ENCODE assay signal across 8 cellular contexts in genomic region chr14:34981743-34982420, GRCh38. TPM values are rescaled to one million over a fixed set of nuclear protein-coding genes. Genes with fewer than 3 reads are reported as not detected.
DNase-seq lines count a peak whose midpoint lies in the region; ATAC-seq and TF ChIP-seq lines count a peak whose summit lies in the region.

No MANE protein-coding gene starts in this region.

- H3K27me3 ChIP-seq in SK-N-SH (ENCODE audit: insufficient read depth) (no peaks in the 10 kb centered on the region), breast epithelium (no peaks in the 10 kb centered on the region)

- H3K9ac ChIP-seq in SK-N-SH = peak overlapping the region; percentile 95

- H3K27ac ChIP-seq in SK-N-SH (ENCODE audit: low read depth in 2 of 2, low read length in 1 of 2) = peak overlapping the region; percentile 98 to 100
- H3K27ac ChIP-seq in breast epithelium = peak overlapping the region; percentile 92 to 95

- peak; percentile 50 for TF ChIP-seq CTCF in SK-N-SH (IDR thresholded peaks at IDR 0.05)
- peak in 2 of 3 donors; percentile 4 to 39 for TF ChIP-seq CTCF in breast epithelium (IDR thresholded peaks at IDR 0.05)

- TF ChIP-seq RAD21 in SK-N-SH (IDR thresholded peaks at IDR 0.05; ENCODE audit: low read length) = no peak

- ATAC-seq in Right ventricle myocardium inferior (peak; percentile 11), HG03196 (IDR thresholded peaks at IDR 0.05; ENCODE audit: unreplicated experiment) (peak; percentile 18)

- CTCF ChIA-PET in SK-N-SH (lab: Yijun Ruan, JAX) = interaction anchor here (0.5 to 2.3 kb wide), 10 partner anchors 11 to 1209 kb away, joined by 3 to 7 read pairs (median 4); partner anchors contain the start of gene BAZ1A

- H3K9me2 ChIP-seq in SK-N-SH = no peaks in the 10 kb centered on the region

- peak overlapping the region; percentile 89 for H3K4me2 ChIP-seq in SK-N-SH

- WGBS in SK-N-SH (ENCODE audit: low lambda C conversion rate) = under 1% methylated on average over 17 of the region's 17 CpGs

- H4K20me1 ChIP-seq in SK-N-SH (ENCODE audit: insufficient read depth) = peaks cover 16% of the 10 kb centered on the region; the same call in 1 of the 2 replicates

- no peak for TF ChIP-seq EP300 in SK-N-SH (IDR thresholded peaks at IDR 0.05; ENCODE audit: borderline replicate concordance in 1 of 2, low read depth in 1 of 2, low read length in 1 of 2)

- H3K79me2 ChIP-seq in SK-N-SH (ENCODE audit: insufficient read depth) = peaks cover 83% of the 10 kb centered on the region

- H3K9me3 ChIP-seq in SK-N-SH (no peaks in the 10 kb centered on the region), breast epithelium (no peaks in the 10 kb centered on the region)

- intact Hi-C loops in Right ventricle myocardium inferior (cut with DNase I) = loop anchor here (1.0 to 10.0 kb wide), 3 partner anchors 64 to 433 kb away; partner anchors contain the start of genes BAZ1A and FAM177A1
- intact Hi-C loops in cardiac septum (cut with DNase I) = loop anchor here (2.0 kb wide), 2 partner anchors 107 to 141 kb away; partner anchors contain the start of genes BAZ1A and PRORP
- intact Hi-C loops in breast epithelium (cut with DNase I; ENCODE audit: low total_unique reads) = no loop called here

- no peak for DNase-seq in Right ventricle myocardium inferior (ENCODE audit: missing footprints)
- no peak for DNase-seq in cardiac septum (ENCODE audit: low spot score)
- DNase-seq in SK-N-SH = peak; percentile 22
- peak in 1 of 2 donors; percentile 20 for DNase-seq in breast epithelium (ENCODE audit: low spot score in 2 of 2)
- peak; percentile 77 for DNase-seq in left kidney (ENCODE audit: low read depth, low spot score)
- peak in 2 of 3 donors; percentile 8 to 20 for DNase-seq in stimulated activated CD4-positive, alpha-beta T cell treated with anti-CD3 and anti-CD28 coated beads, TNF-alpha, amount 100 ng/mL, for 48 hours (ENCODE audit: low read depth in 3 of 3)
- DNase-seq in HuH-7 (ENCODE audit: low spot score) = no peak

- H3K36me3 ChIP-seq in SK-N-SH (replicated peaks in 1 of 2; ENCODE audit: control insufficient read depth in 1 of 2, insufficient read depth in 2 of 2, low read length in 1 of 2) (peaks cover 0 to 3% of the 10 kb centered on the region in 2 experiments), breast epithelium (no peaks in the 10 kb centered on the region)

- H3K4me3 ChIP-seq in SK-N-SH (ENCODE audit: low read depth in 2 of 2, low read length in 1 of 2) (peak overlapping the region; percentile 72 to 83), breast epithelium (peak overlapping the region; percentile 64 to 85 (median 80))

- peaks cover 22% of the 10 kb centered on the region for H3F3A ChIP-seq in SK-N-SH (replicated peaks; ENCODE audit: insufficient read depth)

- H2AFZ ChIP-seq in SK-N-SH (ENCODE audit: low read depth) = peak overlapping the region; percentile 84

- H3K4me1 ChIP-seq in SK-N-SH (ENCODE audit: control insufficient read depth in 1 of 2, insufficient read depth in 2 of 2, low read depth in 1 of 2, low read length in 1 of 2) (peaks cover 7 to 14% of the 10 kb centered on the region in 2 experiments), breast epithelium (peaks cover 0 to 15% of the 10 kb centered on the region in 2 donors)

- POLR2A ChIA-PET in SK-N-SH (lab: Yijun Ruan, JAX) = interaction anchor here (1.3 to 2.7 kb wide), 3 partner anchors 65 to 844 kb away, joined by 3 to 18 read pairs (median 9); partner anchors contain the start of genes BAZ1A, BRMS1L and FAM177A1

- no peak for TF ChIP-seq POLR2A in breast epithelium (IDR thresholded peaks at IDR 0.05)

TF ChIP-seq in SK-N-SH, 30 proteins besides CTCF, POLR2A, EP300 and RAD21:
- no peak for TF ChIP-seq RCOR1 (IDR thresholded peaks at IDR 0.05; ENCODE audit: low read length)
- TF ChIP-seq ELF1 (IDR thresholded peaks at IDR 0.05) = 0 out of 2 replicates have a peak, but pooled peaks have one; percentile 11
- TF ChIP-seq MXI1 (IDR thresholded peaks at IDR 0.05; ENCODE audit: low read depth, low read length) = no peak

RNA-seq across cellular contexts. Expression of gene SRP54, which starts 0.9 kb away (rescaled TPM):
- 29.6 TPM for total RNA-seq in Right ventricle myocardium inferior
- 33.9 TPM for total RNA-seq in cardiac septum
- polyA plus RNA-seq in SK-N-SH (2012; rRNA removed) = 31.6 and 39.5 TPM in 2 replicates
- 38.2 and 50.5 TPM in 2 replicates for polyA plus RNA-seq in SK-N-SH (2012; cell fraction: cytosol; rRNA removed)
- 38.8 and 56.5 TPM in 2 replicates for polyA plus RNA-seq in SK-N-SH (2012; cell fraction: nucleus; rRNA removed)
- total RNA-seq in breast epithelium = 10 to 100 TPM; 35.5 to 68.1 (median 62.6) TPM

Comparison
In these comparisons a context has a peak if more than half of its experiments do, and no peak if none do; other contexts are left out.
1. DNase-seq: peak in SK-N-SH (single experiment), left kidney (single experiment) and stimulated activated CD4-positive, alpha-beta T cell treated with anti-CD3 and anti-CD28 coated beads, TNF-alpha, amount 100 ng/mL, for 48 hours (2 of 3); none in Right ventricle myocardium inferior (single experiment), cardiac septum (single experiment) and HuH-7 (single experiment).